19 cellular contexts compared by ENCODE assay signal in genomic region chr4:85512446-85513205, GRCh38.
"Had no signal": no experiment of that assay in that cellular context is flagged by ENCODE, and none has a peak within 500 bp of the region (broad histone marks: within the 10 kb centered on the region; RNA-seq: fewer than 3 reads in every experiment).

No MANE protein-coding gene starts in this region.

- H3K27me3 ChIP-seq: breast epithelium, heart left ventricle, sigmoid colon, spleen, thyroid gland, upper lobe of right lung had no signal

- DNase-seq: activated CD8-positive, alpha-beta memory T cell treated with anti-CD3 and anti-CD28 coated beads, Interleukin-2, amount 50 U/mL, for 4 hours; activated T-cell treated with anti-CD3 and anti-CD28 coated beads, Interleukin-2, amount 50 U/mL, for 24 hours; amniotic stem cell; dorsolateral prefrontal cortex; effector memory CD8-positive, alpha-beta T cell; heart left ventricle; retina; sigmoid colon; spleen; stimulated activated CD4-positive, alpha-beta T cell treated with anti-CD3 and anti-CD28 coated beads, Interleukin-4, amount 100 ng/mL, for 24 hours; stimulated activated naive CD4-positive, alpha-beta T cell treated with Interleukin-2 at 50 U/mL for 16 hours; substantia nigra; T1000; thyroid gland; upper lobe of right lung had no signal

- H3K27ac ChIP-seq: breast epithelium, dorsolateral prefrontal cortex, sigmoid colon, thyroid gland, upper lobe of right lung had no signal

- H3K4me3 ChIP-seq: breast epithelium, dorsolateral prefrontal cortex, heart left ventricle, sigmoid colon, spleen, thyroid gland, upper lobe of right lung had no signal

- H3K9me3 ChIP-seq: breast epithelium, heart left ventricle, sigmoid colon, spleen, thyroid gland, upper lobe of right lung had no signal

- H3K36me3 ChIP-seq: breast epithelium, heart left ventricle, sigmoid colon, spleen, thyroid gland, upper lobe of right lung had no signal

- ATAC-seq: activated T-helper 17 cell treated with anti-CD3 and anti-CD28 coated beads, Interleukin-2, amount 50 U/mL, for 72 hours; effector memory CD8-positive, alpha-beta T cell; esophagus mucosa; heart left ventricle; upper lobe of right lung; WTC11 had no signal

- H3K4me1 ChIP-seq: breast epithelium, sigmoid colon, thyroid gland, upper lobe of right lung had no signal
